In genomic region chr11:17609536-17610401, GRCh38 we compare ENCODE assay signal across 21 cellular contexts.
"Had no signal": no experiment of that assay in that cellular context is flagged by ENCODE, and none has a peak within 500 bp of the region (broad histone marks: within the 10 kb centered on the region; RNA-seq: fewer than 3 reads in every experiment).

No MANE protein-coding gene starts in this region.

- H3K27ac ChIP-seq: cardiac muscle cell, skin epidermis, suprapubic skin, transverse colon, VCaP had no signal

- FAIRE-seq: islet of Langerhans had no signal

- H3K4me1 Mint-ChIP-seq: activated naive CD8-positive, alpha-beta T cell treated with anti-CD3 and anti-CD28 coated beads for 36 hours; stimulated activated naive CD8-positive, alpha-beta T cell treated with anti-CD3 and anti-CD28 coated beads, Interleukin-15, amount 100 ng/mL, for 72 hours had no signal

- H3K4me1 ChIP-seq: suprapubic skin, transverse colon had no signal

- H3K9me3 Mint-ChIP-seq: activated naive CD8-positive, alpha-beta T cell treated with anti-CD3 and anti-CD28 coated beads for 36 hours; activated T-cell treated with anti-CD3 and anti-CD28 coated beads, Interleukin-2, amount 50 U/mL, for 72 hours; effector memory CD8-positive, alpha-beta T cell; nephron progenitor cell; stimulated activated naive CD8-positive, alpha-beta T cell treated with anti-CD3 and anti-CD28 coated beads, Interleukin-15, amount 100 ng/mL, for 72 hours; T-helper 1 cell treated with Interleukin-12 subunit alpha and Interleukin-12 subunit beta and Interleukin-4 antibody, amounts not matched to agents 30 μg/mL and 1 μg/mL, for 36 hours had no signal

- H3K9me3 ChIP-seq: suprapubic skin, transverse colon had no signal

- H3K4me3 ChIP-seq: cardiac muscle cell, skin epidermis, suprapubic skin, transverse colon had no signal

- DNase-seq: activated CD4-positive, CD25-positive, alpha-beta regulatory T cell treated with anti-CD3 and anti-CD28 coated beads, Interleukin-2, amount 50 U/mL, for 72 hours; activated gamma-delta T cell treated with Interleukin-2 at 50 U/mL for 16 hours; activated naive CD8-positive, alpha-beta T cell treated with anti-CD3 and anti-CD28 coated beads for 36 hours; activated T-cell treated with anti-CD3 and anti-CD28 coated beads, Interleukin-2, amount 50 U/mL, for 72 hours; amniotic stem cell; dermis blood vessel endothelial cell; effector memory CD8-positive, alpha-beta T cell; mammary epithelial cell; midbrain; nephron progenitor cell; occipital lobe; stimulated activated CD4-positive, alpha-beta T cell treated with anti-CD3 and anti-CD28 coated beads, Interleukin-2, amount 100 ng/mL, for 48 hours; stimulated activated naive CD8-positive, alpha-beta T cell treated with anti-CD3 and anti-CD28 coated beads, Interleukin-15, amount 100 ng/mL, for 72 hours; transverse colon had no signal

- H3K27ac Mint-ChIP-seq: activated naive CD8-positive, alpha-beta T cell treated with anti-CD3 and anti-CD28 coated beads for 36 hours; activated T-cell treated with anti-CD3 and anti-CD28 coated beads, Interleukin-2, amount 50 U/mL, for 72 hours; effector memory CD8-positive, alpha-beta T cell; nephron progenitor cell; T-helper 1 cell treated with Interleukin-12 subunit alpha and Interleukin-12 subunit beta and Interleukin-4 antibody, amounts not matched to agents 30 μg/mL and 1 μg/mL, for 36 hours had no signal

- H3K27me3 Mint-ChIP-seq: activated naive CD8-positive, alpha-beta T cell treated with anti-CD3 and anti-CD28 coated beads for 36 hours had no signal

- H3K36me3 Mint-ChIP-seq: activated naive CD8-positive, alpha-beta T cell treated with anti-CD3 and anti-CD28 coated beads for 36 hours had no signal

- H3K36me3 ChIP-seq: cardiac muscle cell, suprapubic skin, transverse colon had no signal

- ATAC-seq: activated T-cell treated with anti-CD3 and anti-CD28 coated beads, Interleukin-2, amount 50 U/mL, for 72 hours; effector memory CD8-positive, alpha-beta T cell; left lobe of liver; stimulated activated naive CD8-positive, alpha-beta T cell treated with anti-CD3 and anti-CD28 coated beads, Interleukin-15, amount 100 ng/mL, for 72 hours had no signal

- H3K27me3 ChIP-seq: cardiac muscle cell, transverse colon had no signal

- H3K4me3 Mint-ChIP-seq: activated naive CD8-positive, alpha-beta T cell treated with anti-CD3 and anti-CD28 coated beads for 36 hours; activated T-cell treated with anti-CD3 and anti-CD28 coated beads, Interleukin-2, amount 50 U/mL, for 72 hours; effector memory CD8-positive, alpha-beta T cell; nephron progenitor cell; stimulated activated naive CD8-positive, alpha-beta T cell treated with anti-CD3 and anti-CD28 coated beads, Interleukin-15, amount 100 ng/mL, for 72 hours; T-helper 1 cell treated with Interleukin-12 subunit alpha and Interleukin-12 subunit beta and Interleukin-4 antibody, amounts not matched to agents 30 μg/mL and 1 μg/mL, for 36 hours had no signal
